Comparison of ENCODE assay signal across 1 cellular context in the genomic region with DNA sequence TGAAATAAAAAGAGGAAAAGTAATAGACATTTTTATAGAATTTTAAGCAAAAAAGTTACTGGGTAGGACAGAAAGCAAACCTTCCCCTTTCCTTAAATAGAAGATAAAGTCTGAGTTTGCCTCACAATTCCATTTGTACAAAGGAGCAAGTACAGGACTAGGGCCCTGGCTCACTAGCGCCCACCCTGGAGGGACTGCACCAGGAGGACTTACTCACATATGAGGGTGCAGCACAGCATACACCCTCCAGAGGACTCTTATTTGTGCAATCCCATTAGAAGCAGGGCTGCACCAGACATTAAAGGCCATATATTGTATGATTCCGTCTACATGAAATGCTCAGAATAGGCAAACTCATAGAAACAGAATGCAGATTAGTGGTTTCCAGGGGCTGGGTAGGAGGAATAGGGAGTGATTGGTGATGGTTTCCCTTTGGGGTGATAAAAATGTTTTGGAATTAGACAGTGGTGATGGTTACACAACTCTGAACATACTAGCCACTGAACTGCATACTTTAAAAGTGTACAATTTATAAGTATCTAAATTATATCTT.
TF ChIP-seq lines count a peak whose summit lies in the region.

No MANE protein-coding gene starts in this region.

TF ChIP-seq in HepG2, 621 proteins besides CTCF, POLR2A, EP300 and RAD21:
- TF ChIP-seq TBX2 (CRISPR knock-in tag; IDR thresholded peaks at IDR 0.05; ENCODE audit: borderline replicate concordance): no peak
- no peak for TF ChIP-seq ZNF496 (CRISPR knock-in tag; IDR thresholded peaks at IDR 0.05; ENCODE audit: insufficient replicate concordance)
- no peak for TF ChIP-seq MEIS2 (CRISPR knock-in tag; IDR thresholded peaks at IDR 0.05)
- no peak for TF ChIP-seq ONECUT2 (CRISPR knock-in tag; IDR thresholded peaks at IDR 0.05)
- TF ChIP-seq ZNF891 (CRISPR knock-in tag; IDR thresholded peaks at IDR 0.05): no peak
- no peak for TF ChIP-seq ZNF878 (CRISPR knock-in tag; IDR thresholded peaks at IDR 0.05)
- TF ChIP-seq XRCC5 (optimal IDR thresholded peaks at IDR 0.05; ENCODE audit: low read length): peak; percentile 27
- peak; percentile 43; the same call in 1 of the 2 replicates for TF ChIP-seq ZMYM4 (CRISPR knock-in tag; IDR thresholded peaks at IDR 0.05)
- no peak for TF ChIP-seq PITX1 (CRISPR knock-in tag; IDR thresholded peaks at IDR 0.05)
- TF ChIP-seq, protein P1, sequence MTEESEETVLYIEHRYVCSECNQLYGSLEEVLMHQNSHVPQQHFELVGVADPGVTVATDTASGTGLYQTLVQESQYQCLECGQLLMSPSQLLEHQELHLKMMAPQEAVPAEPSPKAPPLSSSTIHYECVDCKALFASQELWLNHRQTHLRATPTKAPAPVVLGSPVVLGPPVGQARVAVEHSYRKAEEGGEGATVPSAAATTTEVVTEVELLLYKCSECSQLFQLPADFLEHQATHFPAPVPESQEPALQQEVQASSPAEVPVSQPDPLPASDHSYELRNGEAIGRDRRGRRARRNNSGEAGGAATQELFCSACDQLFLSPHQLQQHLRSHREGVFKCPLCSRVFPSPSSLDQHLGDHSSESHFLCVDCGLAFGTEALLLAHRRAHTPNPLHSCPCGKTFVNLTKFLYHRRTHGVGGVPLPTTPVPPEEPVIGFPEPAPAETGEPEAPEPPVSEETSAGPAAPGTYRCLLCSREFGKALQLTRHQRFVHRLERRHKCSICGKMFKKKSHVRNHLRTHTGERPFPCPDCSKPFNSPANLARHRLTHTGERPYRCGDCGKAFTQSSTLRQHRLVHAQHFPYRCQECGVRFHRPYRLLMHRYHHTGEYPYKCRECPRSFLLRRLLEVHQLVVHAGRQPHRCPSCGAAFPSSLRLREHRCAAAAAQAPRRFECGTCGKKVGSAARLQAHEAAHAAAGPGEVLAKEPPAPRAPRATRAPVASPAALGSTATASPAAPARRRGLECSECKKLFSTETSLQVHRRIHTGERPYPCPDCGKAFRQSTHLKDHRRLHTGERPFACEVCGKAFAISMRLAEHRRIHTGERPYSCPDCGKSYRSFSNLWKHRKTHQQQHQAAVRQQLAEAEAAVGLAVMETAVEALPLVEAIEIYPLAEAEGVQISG (CRISPR knock-in tag; IDR thresholded peaks at IDR 0.05): peak; percentile 91
- 0 out of 2 replicates have a peak, but pooled peaks have one; percentile 30 for TF ChIP-seq POGZ (CRISPR knock-in tag; IDR thresholded peaks at IDR 0.05)
- TF ChIP-seq SOX13 (IDR thresholded peaks at IDR 0.05): no peak
- no peak for TF ChIP-seq SOX13 (CRISPR knock-in tag; conservative IDR thresholded peaks at IDR 0.05 in 1 of 2, IDR thresholded peaks at IDR 0.05 in 1 of 2)
